26 cellular contexts compared by ENCODE assay signal in genomic region chr4:187157380-187157958, GRCh38.
"Had no signal": no experiment of that assay in that cellular context is flagged by ENCODE, and none has a peak within 500 bp of the region (broad histone marks: within the 10 kb centered on the region; RNA-seq: fewer than 3 reads in every experiment).

No MANE protein-coding gene starts in this region.

- H3K36me3 ChIP-seq: brain microvascular endothelial cell, esophagus muscularis mucosa, gastrocnemius medialis had no signal

- H3K4me1 ChIP-seq: esophagus muscularis mucosa, foreskin keratinocyte, gastrocnemius medialis had no signal

- ATAC-seq: activated CD4-positive, alpha-beta T cell treated with anti-CD3 and anti-CD28 coated beads for 36 hours; activated CD8-positive, alpha-beta memory T cell treated with anti-CD3 and anti-CD28 coated beads, Interleukin-2, amount 10 ng/mL, durations not matched to agents 7 days and 5 days; activated CD8-positive, alpha-beta T cell treated with anti-CD3 and anti-CD28 coated beads, Interleukin-2, amount 10 ng/mL, durations not matched to agents 7 days and 5 days; foreskin keratinocyte; gastrocnemius medialis had no signal

- DNase-seq: activated CD4-positive, alpha-beta memory T cell treated with anti-CD3 and anti-CD28 coated beads for 36 hours; activated CD4-positive, alpha-beta T cell treated with anti-CD3 and anti-CD28 coated beads for 36 hours; activated CD4-positive, alpha-beta T cell treated with anti-CD3 and anti-CD28 coated beads, Interleukin-2, amount 10 ng/mL, durations not matched to agents 24 days and 14 days; activated CD4-positive, CD25-positive, alpha-beta regulatory T cell; activated CD4-positive, CD25-positive, alpha-beta regulatory T cell treated with anti-CD3 and anti-CD28 coated beads, Interleukin-2, amount 50 U/mL, for 72 hours; activated CD8-positive, alpha-beta memory T cell treated with anti-CD3 and anti-CD28 coated beads, Interleukin-2, amount 10 ng/mL, durations not matched to agents 7 days and 5 days; activated CD8-positive, alpha-beta memory T cell treated with anti-CD3 and anti-CD28 coated beads, Interleukin-2, amount 50 U/mL, for 4 hours; activated CD8-positive, alpha-beta T cell treated with anti-CD3 and anti-CD28 coated beads, Interleukin-2, amount 10 ng/mL, durations not matched to agents 7 days and 5 days; activated effector memory CD4-positive, alpha-beta T cell treated with anti-CD3 and anti-CD28 coated beads, Interleukin-2, amount 50 U/mL, for 16 hours; activated naive CD4-positive, alpha-beta T cell treated with anti-CD3 and anti-CD28 coated beads, Interleukin-2, amount 50 U/mL, for 16 hours; activated naive CD4-positive, alpha-beta T cell treated with Interleukin-2 at 50 U/mL for 16 hours; activated T-cell treated with anti-CD3 and anti-CD28 coated beads, Interleukin-2, amount 50 U/mL, for 1 hour; activated T-cell treated with anti-CD3 and anti-CD28 coated beads, Interleukin-2, amount 50 U/mL, for 48 hours; amniotic stem cell; anterior cingulate cortex; brain microvascular endothelial cell; dorsolateral prefrontal cortex; effector memory CD4-positive, alpha-beta T cell; endodermal cell; erythroblast; foreskin keratinocyte; gastrocnemius medialis; glutamatergic neuron; T-helper 2 cell had no signal

- H3K9me3 ChIP-seq: esophagus muscularis mucosa, gastrocnemius medialis had no signal

- H3K4me3 ChIP-seq: coronary artery, dorsolateral prefrontal cortex, esophagus muscularis mucosa, gastrocnemius medialis had no signal

- H3K27ac ChIP-seq: brain microvascular endothelial cell, coronary artery, dorsolateral prefrontal cortex, esophagus muscularis mucosa, foreskin keratinocyte, gastrocnemius medialis had no signal

- H3K27me3 ChIP-seq: brain microvascular endothelial cell, esophagus muscularis mucosa, foreskin keratinocyte, gastrocnemius medialis had no signal
